Comparison of ENCODE assay signal across 2 cellular contexts in the genomic region with DNA sequence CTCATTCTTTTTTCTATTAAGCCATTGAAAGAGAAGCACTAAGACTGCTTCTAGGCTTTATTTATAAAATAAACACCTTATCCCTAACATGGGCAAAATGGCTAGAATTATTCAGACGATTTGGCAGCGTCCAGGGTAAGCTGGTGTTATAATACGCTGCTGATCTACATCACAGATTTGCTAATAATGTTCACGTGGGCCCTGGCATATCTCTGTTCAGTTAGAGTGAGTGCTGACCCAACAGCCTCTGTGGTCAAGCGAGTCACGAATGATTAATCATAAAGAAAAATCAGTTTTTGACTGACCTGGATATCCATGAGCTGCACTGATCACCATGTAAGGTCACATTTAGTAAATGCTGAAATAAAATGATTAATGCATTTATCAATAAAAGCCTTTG.
A peak's percentile ranks its signal among the peaks of the same experiment; 100 is the strongest.
TF ChIP-seq lines count a peak whose summit lies in the region.

No MANE protein-coding gene starts in this region.

TF ChIP-seq in HCT116, 20 proteins besides CTCF, POLR2A, EP300 and RAD21:
- TF ChIP-seq, protein P1, sequence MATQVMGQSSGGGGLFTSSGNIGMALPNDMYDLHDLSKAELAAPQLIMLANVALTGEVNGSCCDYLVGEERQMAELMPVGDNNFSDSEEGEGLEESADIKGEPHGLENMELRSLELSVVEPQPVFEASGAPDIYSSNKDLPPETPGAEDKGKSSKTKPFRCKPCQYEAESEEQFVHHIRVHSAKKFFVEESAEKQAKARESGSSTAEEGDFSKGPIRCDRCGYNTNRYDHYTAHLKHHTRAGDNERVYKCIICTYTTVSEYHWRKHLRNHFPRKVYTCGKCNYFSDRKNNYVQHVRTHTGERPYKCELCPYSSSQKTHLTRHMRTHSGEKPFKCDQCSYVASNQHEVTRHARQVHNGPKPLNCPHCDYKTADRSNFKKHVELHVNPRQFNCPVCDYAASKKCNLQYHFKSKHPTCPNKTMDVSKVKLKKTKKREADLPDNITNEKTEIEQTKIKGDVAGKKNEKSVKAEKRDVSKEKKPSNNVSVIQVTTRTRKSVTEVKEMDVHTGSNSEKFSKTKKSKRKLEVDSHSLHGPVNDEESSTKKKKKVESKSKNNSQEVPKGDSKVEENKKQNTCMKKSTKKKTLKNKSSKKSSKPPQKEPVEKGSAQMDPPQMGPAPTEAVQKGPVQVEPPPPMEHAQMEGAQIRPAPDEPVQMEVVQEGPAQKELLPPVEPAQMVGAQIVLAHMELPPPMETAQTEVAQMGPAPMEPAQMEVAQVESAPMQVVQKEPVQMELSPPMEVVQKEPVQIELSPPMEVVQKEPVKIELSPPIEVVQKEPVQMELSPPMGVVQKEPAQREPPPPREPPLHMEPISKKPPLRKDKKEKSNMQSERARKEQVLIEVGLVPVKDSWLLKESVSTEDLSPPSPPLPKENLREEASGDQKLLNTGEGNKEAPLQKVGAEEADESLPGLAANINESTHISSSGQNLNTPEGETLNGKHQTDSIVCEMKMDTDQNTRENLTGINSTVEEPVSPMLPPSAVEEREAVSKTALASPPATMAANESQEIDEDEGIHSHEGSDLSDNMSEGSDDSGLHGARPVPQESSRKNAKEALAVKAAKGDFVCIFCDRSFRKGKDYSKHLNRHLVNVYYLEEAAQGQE (IDR thresholded peaks at IDR 0.05; ENCODE audit: low read depth): no peak
- no peak for TF ChIP-seq CBX3 (IDR thresholded peaks at IDR 0.05; ENCODE audit: low read depth)
- TF ChIP-seq ATF3 (IDR thresholded peaks at IDR 0.05): no peak
- TF ChIP-seq POLR2AphosphoS5 (IDR thresholded peaks at IDR 0.05; ENCODE audit: low read depth, low read length): no peak

TF ChIP-seq in endothelial cell of umbilical vein, 7 proteins besides CTCF, POLR2A, EP300 and RAD21:
- TF ChIP-seq MYC (IDR thresholded peaks at IDR 0.05; ENCODE audit: low read depth, low read length) (no peak), POLR2AphosphoS5 (IDR thresholded peaks at IDR 0.05; ENCODE audit: insufficient read depth, low read depth, low read length) (no peak), FOS (IDR thresholded peaks at IDR 0.05; ENCODE audit: borderline replicate concordance, insufficient read depth, low read length) (peak; percentile 48), GATA2 (IDR thresholded peaks at IDR 0.05; ENCODE audit: insufficient read depth, insufficient read length, low read depth, low read length) (peak; percentile 57), EZH2 (IDR thresholded peaks at IDR 0.05; ENCODE audit: borderline replicate concordance, low read depth, low read length, severe bottlenecking) (no peak), JUN (IDR thresholded peaks at IDR 0.05; ENCODE audit: borderline replicate concordance, insufficient read depth, insufficient read length, low read depth) (no peak)
